In genomic region chr20:46089338-46090094, GRCh38 we compare ENCODE assay signal across 1 cellular context.
TF ChIP-seq lines count a peak whose summit lies in the region.

Gene NCOA5, minus strand, starts transcription at chr20:46089962. Its CDS starts 10,538 bp downstream, at chr20:46079424.

TF ChIP-seq in GM12878, 131 proteins besides CTCF, POLR2A, EP300 and RAD21 (continued from another document):
- TF ChIP-seq ATF2 (IDR thresholded peaks at IDR 0.05; ENCODE audit: low read length) (no peak), ELK1 (IDR thresholded peaks at IDR 0.05; ENCODE audit: low read depth, low read length) (0 out of 2 replicates have a peak, but pooled peaks have one; percentile 11), SUPT20H (IDR thresholded peaks at IDR 0.05; ENCODE audit: borderline replicate concordance, control insufficient read depth, low read depth, low read length) (no peak), NFXL1 (IDR thresholded peaks at IDR 0.05; ENCODE audit: borderline replicate concordance) (peak; percentile 89)
TF ChIP-seq in GM12878: peak in this region for 51.
